Comparison of ENCODE assay signal across 8 cellular contexts in genomic region chr11:128424271-128424709, GRCh38.
DNase-seq lines count a peak whose midpoint lies in the region; FAIRE-seq and TF ChIP-seq lines count a peak whose summit lies in the region.

No MANE protein-coding gene starts in this region.

- peak overlapping the region; percentile 73 for H3K27ac ChIP-seq in trophoblast cell (ENCODE audit: low read depth, low read length)

- no peak for TF ChIP-seq POLR2A in GM12891 (IDR thresholded peaks at IDR 0.05; ENCODE audit: low read depth, low read length)

- no peaks in the 10 kb centered on the region for H3K27me3 ChIP-seq in trophoblast cell (ENCODE audit: insufficient read depth, low read length)

- H2BK12ac ChIP-seq in trophoblast cell (ENCODE audit: low read length) = peak overlapping the region; percentile 63

- FAIRE-seq in GM12891 (lab: Jason Lieb, UNC) = no peak

- in situ Hi-C loops in astrocyte of the spinal cord (cut with HindIII; ENCODE audit: low sequenced_read_pairs) = no loop called here

- no peaks in the 10 kb centered on the region for H3K9me3 ChIP-seq in trophoblast cell (ENCODE audit: insufficient read depth, low read depth, low read length)

- TF ChIP-seq CTCF in AG10803 (conservative IDR thresholded peaks at IDR 0.05; ENCODE audit: low read length) = no peak
- TF ChIP-seq CTCF in astrocyte of the spinal cord (IDR thresholded peaks at IDR 0.05; ENCODE audit: low read depth, low read length) = no peak

- H3K18ac ChIP-seq in trophoblast cell (ENCODE audit: low read length) = no peak overlapping the region

- no CpG with 5 or more reads among the region's 8 CpGs for WGBS in trophoblast cell (ENCODE audit: extremely low coverage, insufficient coverage, insufficient read length)

- H3K14ac ChIP-seq in trophoblast cell (ENCODE audit: low read length) = no peak overlapping the region

- H3K9ac ChIP-seq in trophoblast cell (ENCODE audit: low read length) = no peak overlapping the region

- H3K79me1 ChIP-seq in trophoblast cell (ENCODE audit: low read length) = peaks cover 29% of the 10 kb centered on the region

- no peak overlapping the region for H3K4me3 ChIP-seq in AG10803 (ENCODE audit: low read length)
- H3K4me3 ChIP-seq in astrocyte of the spinal cord (ENCODE audit: low read depth, low read length) = no peak overlapping the region
- H3K4me3 ChIP-seq in trophoblast cell (ENCODE audit: low read depth, low read length) = no peak overlapping the region

- H3K4me2 ChIP-seq in trophoblast cell (ENCODE audit: low read length) = no peak overlapping the region

- peak overlapping the region; percentile 40 for H2AFZ ChIP-seq in trophoblast cell (ENCODE audit: insufficient read depth, low read length, poor library complexity)

- H4K12ac ChIP-seq in trophoblast cell (ENCODE audit: low read depth, low read length) = no peak overlapping the region

- no peaks in the 10 kb centered on the region for H3K79me2 ChIP-seq in trophoblast cell (ENCODE audit: control insufficient read depth, insufficient read depth, low read length, poor library complexity)

- no peak overlapping the region for H2BK120ac ChIP-seq in trophoblast cell (ENCODE audit: insufficient read depth, low read length, poor library complexity)

- H2BK5ac ChIP-seq in trophoblast cell (ENCODE audit: low read depth, low read length, poor library complexity) = peak overlapping the region; percentile 37

- no peak overlapping the region for H4K8ac ChIP-seq in trophoblast cell (ENCODE audit: low read depth, low read length)

- no peak overlapping the region for H3K4ac ChIP-seq in trophoblast cell (ENCODE audit: low read depth, low read length)

- DNase-seq in AG10803 (ENCODE audit: low read depth) (peak; percentile 21), astrocyte of the spinal cord (ENCODE audit: low read depth, low spot score) (peak; percentile 28), iPS-NIHi7 (ENCODE audit: extremely low spot score) (peak; percentile 32), trophoblast cell (no peak), dermis blood vessel endothelial cell (no peak), GM12891 (ENCODE audit: insufficient read length, low spot score) (no peak), T-helper 9 cell (no peak)
- DNase-seq in activated CD4-positive, CD25-positive, alpha-beta regulatory T cell treated with anti-CD3 and anti-CD28 coated beads, Interleukin-2, amount 50 U/mL, for 72 hours = no peak

- peaks cover 23 to 34% of the 10 kb centered on the region in 2 experiments for H3K4me1 ChIP-seq in trophoblast cell (ENCODE audit: control insufficient read depth in 1 of 2, insufficient read depth in 2 of 2, low read length in 2 of 2)

- no peak overlapping the region for H3K23ac ChIP-seq in trophoblast cell (ENCODE audit: low read length)

- H3K36me3 ChIP-seq in trophoblast cell (ENCODE audit: control insufficient read depth in 1 of 2, insufficient read depth in 2 of 2, low read length in 2 of 2) = no peaks in the 10 kb centered on the region

- no peak overlapping the region for H2AK5ac ChIP-seq in trophoblast cell (ENCODE audit: low read length)

- peak overlapping the region; percentile 77 for H4K91ac ChIP-seq in trophoblast cell (ENCODE audit: low read depth, low read length)

TF ChIP-seq in GM12891, 5 proteins besides CTCF, POLR2A, EP300 and RAD21:
- TF ChIP-seq POU2F2 (IDR thresholded peaks at IDR 0.05; ENCODE audit: low read depth, low read length) (no peak), POLR2AphosphoS5 (IDR thresholded peaks at IDR 0.05; ENCODE audit: low read depth, low read length) (no peak), PAX5 (IDR thresholded peaks at IDR 0.05; ENCODE audit: insufficient read depth, low read length, severe bottlenecking) (no peak), TAF1 (IDR thresholded peaks at IDR 0.05; ENCODE audit: low read depth, low read length) (no peak)

Comparison
In these comparisons a context has a peak if more than half of its experiments do, and no peak if none do; other contexts are left out.
1. DNase-seq: peak in AG10803 (single experiment), astrocyte of the spinal cord (single experiment) and iPS-NIHi7 (single experiment); none in trophoblast cell (0 of 2), dermis blood vessel endothelial cell (single experiment), GM12891 (single experiment), T-helper 9 cell (single experiment) and activated CD4-positive, CD25-positive, alpha-beta regulatory T cell treated with anti-CD3 and anti-CD28 coated beads, Interleukin-2, amount 50 U/mL, for 72 hours (single experiment).